Comparison of ENCODE assay signal across 12 cellular contexts in genomic region chr1:221098462-221099406, GRCh38.
A peak's percentile ranks its signal among the peaks of the same experiment; 100 is the strongest.
DNase-seq lines count a peak whose midpoint lies in the region; ATAC-seq, FAIRE-seq and TF ChIP-seq lines count a peak whose summit lies in the region.
"Had no signal": no experiment of that assay in that cellular context is flagged by ENCODE, and none has a peak within 500 bp of the region (broad histone marks: within the 10 kb centered on the region; RNA-seq: fewer than 3 reads in every experiment).

No MANE protein-coding gene starts in this region.

- no peak for TF ChIP-seq CTCF in heart right ventricle (IDR thresholded peaks at IDR 0.05)

- H3K4me3 ChIP-seq in heart right ventricle: no peak overlapping the region
- no peak overlapping the region for H3K4me3 ChIP-seq in mesendoderm (ENCODE audit: low read length)
- H3K4me3 ChIP-seq: sigmoid colon, SK-N-MC had no signal

- DNase-seq in HTR-8/SVneo (ENCODE audit: insufficient read length, low spot score) (no peak), SKM-1 (lab: John Stamatoyannopoulos, UW; ENCODE audit: unreplicated experiment) (peak; percentile 24), heart right ventricle (no peak), HCEC 1CT (no peak), 8988T (no peak), mesendoderm (no peak)
- DNase-seq in activated CD8-positive, alpha-beta memory T cell treated with anti-CD3 and anti-CD28 coated beads for 24 hours: no peak
- DNase-seq: NCI-H2029 treated with DMSO at 0.1 percent for 48 hours; sigmoid colon; stimulated activated naive CD4-positive, alpha-beta T cell treated with Interleukin-2 at 50 U/mL for 16 hours had no signal

- H2BK15ac ChIP-seq in mesendoderm (replicated peaks; ENCODE audit: low read depth): no peak overlapping the region

- no peak overlapping the region for H2BK120ac ChIP-seq in mesendoderm (ENCODE audit: low read depth, low read length)

- H3K4ac ChIP-seq in mesendoderm (ENCODE audit: low read depth, low read length): no peak overlapping the region

- H3K27me3 ChIP-seq in heart right ventricle (no peaks in the 10 kb centered on the region), mesendoderm (ENCODE audit: insufficient read depth, low read length, poor library complexity) (no peaks in the 10 kb centered on the region)
- H3K27me3 ChIP-seq: sigmoid colon had no signal

- no peak overlapping the region for H3K23ac ChIP-seq in mesendoderm (ENCODE audit: low read length)

- H3K36me3 ChIP-seq in heart right ventricle (no peaks in the 10 kb centered on the region), mesendoderm (ENCODE audit: control insufficient read depth, insufficient read depth, low read length) (no peaks in the 10 kb centered on the region)
- H3K36me3 ChIP-seq: sigmoid colon had no signal

- H4K5ac ChIP-seq in mesendoderm (ENCODE audit: low read length): no peak overlapping the region

- H3K4me1 Mint-ChIP-seq in stimulated activated memory B cell treated with anti-CD40 and anti-IgM and Interleukin-4, amounts not matched to agents 10 μg/mL and 1 μg/mL and 100 μg/mL, for 72 hours: peaks cover 28% of the 10 kb centered on the region

- peak; percentile 52 for FAIRE-seq in HTR-8/SVneo (lab: Jason Lieb, UNC)

- H3K79me1 ChIP-seq in mesendoderm (ENCODE audit: low read length): no peaks in the 10 kb centered on the region

- no peak overlapping the region for H3K4me3 Mint-ChIP-seq in stimulated activated memory B cell treated with anti-CD40 and anti-IgM and Interleukin-4, amounts not matched to agents 10 μg/mL and 1 μg/mL and 100 μg/mL, for 72 hours

- H2AK5ac ChIP-seq in mesendoderm (ENCODE audit: low read length): no peak overlapping the region

- H3K9me3 Mint-ChIP-seq in stimulated activated memory B cell treated with anti-CD40 and anti-IgM and Interleukin-4, amounts not matched to agents 10 μg/mL and 1 μg/mL and 100 μg/mL, for 72 hours: peaks cover 10% of the 10 kb centered on the region

- no peak overlapping the region for H4K8ac ChIP-seq in mesendoderm (ENCODE audit: low read depth, low read length)

- H3K9me3 ChIP-seq in heart right ventricle: no peaks in the 10 kb centered on the region

- H2BK5ac ChIP-seq in mesendoderm (ENCODE audit: low read length): no peak overlapping the region

- H3K18ac ChIP-seq in mesendoderm (ENCODE audit: low read length): no peak overlapping the region

- H3K4me2 ChIP-seq in mesendoderm (ENCODE audit: low read length): no peak overlapping the region

- 84% methylated on average over 10 of the region's 10 CpGs for WGBS in heart right ventricle, 2 donors
- no CpG with 5 or more reads among the region's 10 CpGs for WGBS in mesendoderm (ENCODE audit: extremely low coverage, insufficient coverage, low lambda C conversion rate)

- intact Hi-C loops in heart right ventricle (cut with DNase I): no loop called here

- H3K27ac ChIP-seq in heart right ventricle (peak overlapping the region in 5 of 10 donors; percentile 20 to 86 (median 43)), mesendoderm (ENCODE audit: low read depth, low read length) (no peak overlapping the region)
- H3K27ac ChIP-seq: SK-N-MC had no signal

- no peak overlapping the region for H3K56ac ChIP-seq in mesendoderm (ENCODE audit: low read length)

- peak; percentile 42 to 79 (median 68) for ATAC-seq in heart right ventricle
- ATAC-seq in stimulated activated memory B cell treated with anti-CD40 and anti-IgM and Interleukin-4, amounts not matched to agents 10 μg/mL and 1 μg/mL and 100 μg/mL, for 72 hours: peak; percentile 43

- H3K4me1 ChIP-seq in heart right ventricle: peaks cover 0 to 68% (median 12%) of the 10 kb centered on the region in 9 donors
- no peaks in the 10 kb centered on the region for H3K4me1 ChIP-seq in mesendoderm (ENCODE audit: control insufficient read depth, low read depth, low read length)

- H3K36me3 Mint-ChIP-seq in stimulated activated memory B cell treated with anti-CD40 and anti-IgM and Interleukin-4, amounts not matched to agents 10 μg/mL and 1 μg/mL and 100 μg/mL, for 72 hours: peaks cover 14% of the 10 kb centered on the region

- H3K27ac Mint-ChIP-seq in stimulated activated memory B cell treated with anti-CD40 and anti-IgM and Interleukin-4, amounts not matched to agents 10 μg/mL and 1 μg/mL and 100 μg/mL, for 72 hours: peak overlapping the region; percentile 77

- no peaks in the 10 kb centered on the region for H3K27me3 Mint-ChIP-seq in stimulated activated memory B cell treated with anti-CD40 and anti-IgM and Interleukin-4, amounts not matched to agents 10 μg/mL and 1 μg/mL and 100 μg/mL, for 72 hours

- no peak overlapping the region for H3K9ac ChIP-seq in mesendoderm (ENCODE audit: low read length)

- H3K79me2 ChIP-seq in mesendoderm (ENCODE audit: control insufficient read depth, insufficient read depth, low read length): no peaks in the 10 kb centered on the region
